ENCODE assay signal across 18 cellular contexts in genomic region chr12:56110571-56110970, GRCh38.
"Had no signal": no experiment of that assay in that cellular context is flagged by ENCODE, and none has a peak within 500 bp of the region (broad histone marks: within the 10 kb centered on the region; RNA-seq: fewer than 3 reads in every experiment).

No MANE protein-coding gene starts in this region.

- H3K9me3 Mint-ChIP-seq: brain; dendritic cell treated with granulocyte-macrophage colony-stimulating factor and Interleukin-4, amounts not matched to agents 40 ng/mL and 50 ng/mL, for 4 days had no signal

- ATAC-seq: left lung, pancreas, right lobe of liver had no signal

- H3K27me3 Mint-ChIP-seq: brain; dendritic cell treated with granulocyte-macrophage colony-stimulating factor and Interleukin-4, amounts not matched to agents 40 ng/mL and 50 ng/mL, for 4 days had no signal

- H3K4me3 Mint-ChIP-seq: dendritic cell treated with granulocyte-macrophage colony-stimulating factor and Interleukin-4, amounts not matched to agents 40 ng/mL and 50 ng/mL, for 4 days had no signal

- H3K27ac Mint-ChIP-seq: brain; dendritic cell treated with granulocyte-macrophage colony-stimulating factor and Interleukin-4, amounts not matched to agents 40 ng/mL and 50 ng/mL, for 4 days had no signal

- DNase-seq: activated CD4-positive, alpha-beta T cell treated with anti-CD3 and anti-CD28 coated beads for 1 hour; activated CD4-positive, alpha-beta T cell treated with anti-CD3 and anti-CD28 coated beads, Interleukin-2, amount 50 U/mL, for 48 hours; activated effector memory CD4-positive, alpha-beta T cell treated with Interleukin-2 at 50 U/mL for 16 hours; activated T-cell treated with anti-CD3 and anti-CD28 coated beads, Interleukin-2, amount 50 U/mL, for 48 hours; anterior cingulate cortex; effector CD8-positive, alpha-beta T cell; foreskin melanocyte; glutamatergic neuron; hypothalamus; left lung; pancreas; right lobe of liver; small intestine; stimulated activated CD4-positive, alpha-beta T cell treated with anti-CD3 and anti-CD28 coated beads, Interleukin-4, amount 100 ng/mL, for 1 hour; tibial artery; WERI-Rb-1 had no signal
